ENCODE assay signal across 13 cellular contexts in genomic region chr2:234676109-234676858, GRCh38.
DNase-seq lines count a peak whose midpoint lies in the region; ATAC-seq and TF ChIP-seq lines count a peak whose summit lies in the region.
"Had no signal": no experiment of that assay in that cellular context is flagged by ENCODE, and none has a peak within 500 bp of the region (broad histone marks: within the 10 kb centered on the region; RNA-seq: fewer than 3 reads in every experiment).

No MANE protein-coding gene starts in this region.

- peaks cover 48% of the 10 kb centered on the region for H3K9me1 ChIP-seq in IMR-90 (ENCODE audit: insufficient read depth, low read length)

- H3K36me3 ChIP-seq in IMR-90 (ENCODE audit: control insufficient read depth, insufficient read depth, low read length) (no peaks in the 10 kb centered on the region), ectodermal cell (ENCODE audit: control insufficient read depth, insufficient read depth, low read length) (no peaks in the 10 kb centered on the region), ovary (no peaks in the 10 kb centered on the region)

- dilution Hi-C loops in IMR-90 (cut with HindIII; ENCODE audit: low sequenced_read_pairs, unreplicated experiment), result no loop called here

- H2BK15ac ChIP-seq in IMR-90 (ENCODE audit: low read depth, low read length), result peak overlapping the region; percentile 94

- no peak for DNase-seq in IMR-90
- peak; percentile 74 for DNase-seq in NCI-H2171 treated with DMSO at 0.1 percent for 48 hours (lab: John Stamatoyannopoulos, UW)
- DNase-seq in osteocyte (ENCODE audit: extremely low spot score, unreplicated experiment), result peak; percentile 3
- DNase-seq in ovary, result no peak
- DNase-seq in pons (ENCODE audit: low spot score), result no peak
- no peak for DNase-seq in SK-N-DZ (ENCODE audit: low spot score)
- DNase-seq: activated CD4-positive, alpha-beta T cell treated with anti-CD3 and anti-CD28 coated beads for 36 hours; amniotic stem cell; NK-92 treated with Interleukin-12 subunit alpha and Interleukin-12 subunit beta, amount 100 ng/mL, for 24 hours; SW 1271 had no signal

- TF ChIP-seq POLR2A in IMR-90 (IDR thresholded peaks at IDR 0.05; ENCODE audit: low read depth, low read length) (no peak), ovary (IDR thresholded peaks at IDR 0.05) (no peak)

- H3K4me1 ChIP-seq in IMR-90 (ENCODE audit: control insufficient read depth, insufficient read depth, low read length), result peaks cover 55% of the 10 kb centered on the region
- H3K4me1 ChIP-seq in ectodermal cell (ENCODE audit: control insufficient read depth, insufficient read depth, low read length), result peaks cover 25% of the 10 kb centered on the region
- H3K4me1 ChIP-seq in ovary (ENCODE audit: insufficient read depth), result peaks cover 2% of the 10 kb centered on the region

- intact Hi-C loops in IMR-90 (cut with micrococcal nuclease) (loop anchor here (5.0 to 10.0 kb wide), 5 partner anchors 79 to 441 kb away; no protein-coding TSS in a partner anchor), ovary (cut with DNase I) (no loop called here)

- no peak overlapping the region for H3K9ac ChIP-seq in IMR-90 (ENCODE audit: low read depth, low read length)
- H3K9ac ChIP-seq: KMS-11 had no signal

- H3K4me3 ChIP-seq in IMR-90 (ENCODE audit: insufficient read depth, low read depth, low read length) (no peak overlapping the region), ectodermal cell (ENCODE audit: insufficient read depth, low read depth, low read length) (no peak overlapping the region), ovary (no peak overlapping the region)

- no peak for TF ChIP-seq EP300 in ovary (IDR thresholded peaks at IDR 0.05)

- H3K79me1 ChIP-seq in IMR-90 (ENCODE audit: low read depth in 1 of 2, low read length in 2 of 2), result peaks cover 0 to 56% of the 10 kb centered on the region in 2 experiments; a peak in 2 of 4 replicates

- CTCF ChIA-PET in IMR-90 (lab: Yijun Ruan, JAX), result no interaction called here

- no peak for TF ChIP-seq CTCF in IMR-90 (conservative IDR thresholded peaks at IDR 0.05; ENCODE audit: low read depth, low read length)
- no peak for TF ChIP-seq CTCF in osteocyte (IDR thresholded peaks at IDR 0.05)
- TF ChIP-seq CTCF in ovary (IDR thresholded peaks at IDR 0.05), result no peak

- peak overlapping the region; percentile 25; the same call in 1 of the 2 replicates for H4K5ac ChIP-seq in IMR-90 (ENCODE audit: low read depth, low read length)

- 80% methylated on average over 1 of the region's 5 CpGs; no CpG with 5 or more reads in 1 of the 2 experiments for WGBS in IMR-90 (ENCODE audit: extremely low coverage in 2 of 2, insufficient read length in 1 of 2), 2 experiments
- 52 to 54% methylated on average over 5 of the region's 5 CpGs for WGBS in ectodermal cell, 2 experiments
- 85 to 93% (median 85%) methylated on average over 5 of the region's 5 CpGs for WGBS in ovary, 3 donors

- peak overlapping the region; percentile 99 for H4K91ac ChIP-seq in IMR-90 (ENCODE audit: insufficient read depth, low read depth, low read length)

- no peaks in the 10 kb centered on the region for H4K20me1 ChIP-seq in IMR-90 (ENCODE audit: insufficient read depth, low read length)

- H3K56ac ChIP-seq in IMR-90 (ENCODE audit: extremely low read depth, insufficient read depth, low read length), result peak overlapping the region; percentile 95

- no peak overlapping the region for H3K27ac Mint-ChIP-seq in osteocyte (ENCODE audit: unreplicated experiment)
- H3K27ac Mint-ChIP-seq: activated CD4-positive, alpha-beta T cell treated with anti-CD3 and anti-CD28 coated beads for 36 hours had no signal

- peaks cover 34% of the 10 kb centered on the region for H3K4me1 Mint-ChIP-seq in osteocyte (ENCODE audit: unreplicated experiment)
- H3K4me1 Mint-ChIP-seq: activated CD4-positive, alpha-beta T cell treated with anti-CD3 and anti-CD28 coated beads for 36 hours had no signal

- H3K27me3 ChIP-seq in IMR-90 (ENCODE audit: control insufficient read depth, insufficient read depth, low read length), result no peaks in the 10 kb centered on the region
- H3K27me3 ChIP-seq in ectodermal cell (ENCODE audit: control insufficient read depth, insufficient read depth, low read length, poor library complexity, severe bottlenecking), result no peaks in the 10 kb centered on the region
- H3K27me3 ChIP-seq in ovary, result no peaks in the 10 kb centered on the region

- peak overlapping the region; percentile 99 for H2BK20ac ChIP-seq in IMR-90 (ENCODE audit: low read depth, low read length)

- H3K14ac ChIP-seq in IMR-90 (replicated peaks; ENCODE audit: low read depth, low read length), result peak overlapping the region; percentile 90

- in situ Hi-C loops in IMR-90 (cut with MboI; ENCODE audit: low sequenced_read_pairs), result no loop called here

- no peaks in the 10 kb centered on the region for H3K27me3 Mint-ChIP-seq in osteocyte (ENCODE audit: unreplicated experiment)
- H3K27me3 Mint-ChIP-seq: activated CD4-positive, alpha-beta T cell treated with anti-CD3 and anti-CD28 coated beads for 36 hours had no signal

- H2AK5ac ChIP-seq in IMR-90 (ENCODE audit: low read depth, low read length), result peak overlapping the region; percentile 80

- H3K27ac ChIP-seq in IMR-90 (ENCODE audit: insufficient read depth, low read length) (no peak overlapping the region), ectodermal cell (ENCODE audit: insufficient read depth, low read depth, low read length, poor library complexity, severe bottlenecking) (peak overlapping the region; percentile 12), ovary (no peak overlapping the region)
- H3K27ac ChIP-seq: C4-2B, KMS-11 had no signal

- H2AK9ac ChIP-seq in IMR-90 (replicated peaks; ENCODE audit: low read depth, low read length, poor library complexity), result no peak overlapping the region

- H3K36me3 Mint-ChIP-seq in osteocyte (ENCODE audit: unreplicated experiment), result peaks cover 2% of the 10 kb centered on the region

- no peak overlapping the region for H3K4me3 Mint-ChIP-seq in osteocyte (ENCODE audit: unreplicated experiment)
- H3K4me3 Mint-ChIP-seq: activated CD4-positive, alpha-beta T cell treated with anti-CD3 and anti-CD28 coated beads for 36 hours had no signal

- H3K4ac ChIP-seq in IMR-90 (ENCODE audit: low read depth, low read length), result peak overlapping the region; percentile 95

- ATAC-seq in IMR-90 (ENCODE audit: low read depth), result no peak
- ATAC-seq: activated CD4-positive, alpha-beta T cell treated with anti-CD3 and anti-CD28 coated beads for 36 hours had no signal

- H2BK5ac ChIP-seq in IMR-90 (ENCODE audit: low read depth, low read length, poor library complexity, severe bottlenecking), result peak overlapping the region; percentile 25

- no peak overlapping the region for H3K4me2 ChIP-seq in IMR-90 (ENCODE audit: low read depth, low read length)
- H3K4me2 ChIP-seq: KMS-11 had no signal

- POLR2A ChIA-PET in IMR-90 (lab: Charles Lee; ENCODE audit: unreplicated experiment), result no interaction called here

- no peak overlapping the region for H2AFZ ChIP-seq in IMR-90 (replicated peaks; ENCODE audit: low read length, poor library complexity)

- peak overlapping the region; percentile 70 to 98; a peak in 3 of 4 replicates for H4K8ac ChIP-seq in IMR-90 (ENCODE audit: low read depth in 2 of 2, low read length in 2 of 2)

- H3K9me3 Mint-ChIP-seq in osteocyte (ENCODE audit: unreplicated experiment), result peaks cover 5% of the 10 kb centered on the region

- H3K18ac ChIP-seq in IMR-90 (ENCODE audit: low read depth, low read length), result peak overlapping the region; percentile 75

- H2BK120ac ChIP-seq in IMR-90 (ENCODE audit: low read depth, low read length), result peak overlapping the region; percentile 99

- H3K9me3 ChIP-seq in IMR-90 (ENCODE audit: control insufficient read depth, insufficient read depth, low read length) (no peaks in the 10 kb centered on the region), ectodermal cell (ENCODE audit: control insufficient read depth, low read length) (no peaks in the 10 kb centered on the region), ovary (no peaks in the 10 kb centered on the region)

- peak overlapping the region; percentile 98 for H3K23ac ChIP-seq in IMR-90 (ENCODE audit: low read depth, low read length)

- TF ChIP-seq RAD21 in IMR-90 (IDR thresholded peaks at IDR 0.05; ENCODE audit: low read length), result no peak

- BruUV-seq in IMR-90 (replicated peaks; lab: Mats Ljungman, UMichigan), result no TSS peak

TF ChIP-seq in IMR-90, 13 proteins besides CTCF, POLR2A, EP300 and RAD21:
- TF ChIP-seq USF2 (IDR thresholded peaks at IDR 0.05; ENCODE audit: low read depth, low read length), result no peak
- TF ChIP-seq, protein P1, sequence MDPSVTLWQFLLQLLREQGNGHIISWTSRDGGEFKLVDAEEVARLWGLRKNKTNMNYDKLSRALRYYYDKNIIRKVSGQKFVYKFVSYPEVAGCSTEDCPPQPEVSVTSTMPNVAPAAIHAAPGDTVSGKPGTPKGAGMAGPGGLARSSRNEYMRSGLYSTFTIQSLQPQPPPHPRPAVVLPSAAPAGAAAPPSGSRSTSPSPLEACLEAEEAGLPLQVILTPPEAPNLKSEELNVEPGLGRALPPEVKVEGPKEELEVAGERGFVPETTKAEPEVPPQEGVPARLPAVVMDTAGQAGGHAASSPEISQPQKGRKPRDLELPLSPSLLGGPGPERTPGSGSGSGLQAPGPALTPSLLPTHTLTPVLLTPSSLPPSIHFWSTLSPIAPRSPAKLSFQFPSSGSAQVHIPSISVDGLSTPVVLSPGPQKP (IDR thresholded peaks at IDR 0.05; ENCODE audit: borderline replicate concordance, low read depth, low read length), result no peak
- TF ChIP-seq CHD1 (IDR thresholded peaks at IDR 0.05; ENCODE audit: low read depth, low read length), result no peak
- TF ChIP-seq NFE2L2 (IDR thresholded peaks at IDR 0.05; ENCODE audit: low read depth, low read length), result no peak
- TF ChIP-seq MAFK (IDR thresholded peaks at IDR 0.05; ENCODE audit: low read depth, low read length), result no peak
- TF ChIP-seq RFX5 (IDR thresholded peaks at IDR 0.05; ENCODE audit: low read depth, low read length), result no peak
- no peak for TF ChIP-seq RCOR1 (IDR thresholded peaks at IDR 0.05; ENCODE audit: insufficient replicate concordance, low read length)
- TF ChIP-seq BHLHE40 (IDR thresholded peaks at IDR 0.05; ENCODE audit: low read depth, low read length), result no peak
- TF ChIP-seq MAZ (IDR thresholded peaks at IDR 0.05; ENCODE audit: borderline replicate concordance, low read depth, low read length), result no peak
- TF ChIP-seq CEBPB (IDR thresholded peaks at IDR 0.05; ENCODE audit: low read depth, low read length), result no peak
- no peak for TF ChIP-seq SMC3 (IDR thresholded peaks at IDR 0.05; ENCODE audit: low read depth, low read length)
- no peak for TF ChIP-seq FOS (IDR thresholded peaks at IDR 0.05; ENCODE audit: low read depth, low read length)
- no peak for TF ChIP-seq MXI1 (IDR thresholded peaks at IDR 0.05; ENCODE audit: borderline replicate concordance, low read depth, low read length)
TF ChIP-seq in IMR-90: peak in this region for 0.

Comparison
In these comparisons a context has a peak if more than half of its experiments do, and no peak if none do; other contexts are left out.
1. DNase-seq: peak in NCI-H2171 treated with DMSO at 0.1 percent for 48 hours (single experiment) and osteocyte (single experiment); none in IMR-90 (single experiment), ovary (0 of 5), pons (single experiment) and SK-N-DZ (single experiment).